Comparison of ENCODE assay signal across 16 cellular contexts in genomic region chr2:6970976-6971480, GRCh38.
"Had no signal": no experiment of that assay in that cellular context is flagged by ENCODE, and none has a peak within 500 bp of the region (broad histone marks: within the 10 kb centered on the region; RNA-seq: fewer than 3 reads in every experiment).

No MANE protein-coding gene starts in this region.

- DNase-seq: activated CD4-positive, alpha-beta T cell treated with anti-CD3 and anti-CD28 coated beads for 4 hours; activated naive CD4-positive, alpha-beta T cell; esophagus squamous epithelium; hippocampal formation; left lung; mammary epithelial cell; naive B cell; posterior cingulate gyrus; small intestine; stimulated activated CD4-positive, alpha-beta T cell treated with anti-CD3 and anti-CD28 coated beads, Interleukin-4, amount 100 ng/mL, for 24 hours; stimulated activated naive CD4-positive, alpha-beta T cell; T-helper 1 cell; trophoblast cell had no signal

- ATAC-seq: left lung had no signal

- H3K36me3 Mint-ChIP-seq: naive B cell had no signal

- H3K27ac ChIP-seq: cardiac muscle cell, esophagus squamous epithelium, left lung, neutrophil, right atrium auricular region had no signal

- H3K4me1 Mint-ChIP-seq: naive B cell had no signal

- H3K36me3 ChIP-seq: cardiac muscle cell, esophagus squamous epithelium, left lung, right atrium auricular region had no signal

- H3K27me3 ChIP-seq: cardiac muscle cell, esophagus squamous epithelium, left lung, neutrophil, right atrium auricular region had no signal

- H3K9me3 Mint-ChIP-seq: naive B cell had no signal

- H3K4me3 ChIP-seq: cardiac muscle cell, esophagus squamous epithelium, left lung, right atrium auricular region had no signal

- H3K9me3 ChIP-seq: esophagus squamous epithelium, left lung, neutrophil, right atrium auricular region had no signal

- H3K27me3 Mint-ChIP-seq: naive B cell had no signal

- H3K4me1 ChIP-seq: esophagus squamous epithelium, left lung had no signal
